In the genomic region with DNA sequence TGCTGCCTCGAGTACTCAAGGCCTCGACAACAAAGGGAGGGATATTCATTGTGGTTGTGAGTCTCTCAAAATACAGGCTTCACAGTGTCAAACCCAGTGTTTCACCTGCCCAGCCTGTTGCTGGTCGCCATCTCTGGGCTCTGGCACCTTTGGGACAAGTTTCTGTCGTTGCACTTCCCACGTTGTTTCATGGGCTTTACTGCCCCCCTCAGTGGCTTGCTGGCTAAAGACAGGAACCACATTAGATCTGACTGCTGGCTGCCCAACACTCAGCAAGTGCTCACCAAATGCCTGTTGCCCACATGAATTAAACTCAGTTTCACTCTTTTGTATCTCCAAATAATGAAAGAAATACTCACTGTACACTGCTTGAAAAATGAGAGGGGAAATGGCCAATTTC, we compare ENCODE assay signal across 24 cellular contexts. TPM values are rescaled to one million over a fixed set of nuclear protein-coding genes. Genes with fewer than 3 reads are reported as not detected.
"Had no signal": no experiment of that assay in that cellular context is flagged by ENCODE, and none has a peak within 500 bp of the region (broad histone marks: within the 10 kb centered on the region; RNA-seq: fewer than 3 reads in every experiment).

No MANE protein-coding gene starts in this region.

- H3K9me3 Mint-ChIP-seq: activated CD4-positive, alpha-beta memory T cell treated with anti-CD3 and anti-CD28 coated beads, Interleukin-2, amount 10 ng/mL, durations not matched to agents 7 days and 5 days; activated naive CD4-positive, alpha-beta T cell treated with anti-CD3 and anti-CD28 coated beads, Interleukin-2, amount 10 ng/mL, durations not matched to agents 7 days and 5 days; stimulated activated memory B cell treated with anti-CD40 and anti-IgM and Interleukin-4, amounts not matched to agents 10 μg/mL and 1 μg/mL and 100 μg/mL, for 72 hours; T-helper 2 cell treated with Interferon-gamma antibody and Interleukin-4, amounts not matched to agents 5 μg/mL and 100 μg/mL, for 36 hours had no signal

- H3K27ac Mint-ChIP-seq: activated CD4-positive, alpha-beta memory T cell treated with anti-CD3 and anti-CD28 coated beads, Interleukin-2, amount 10 ng/mL, durations not matched to agents 7 days and 5 days; activated naive CD4-positive, alpha-beta T cell treated with anti-CD3 and anti-CD28 coated beads, Interleukin-2, amount 10 ng/mL, durations not matched to agents 7 days and 5 days; stimulated activated memory B cell treated with anti-CD40 and anti-IgM and Interleukin-4, amounts not matched to agents 10 μg/mL and 1 μg/mL and 100 μg/mL, for 72 hours; T-helper 2 cell treated with Interferon-gamma antibody and Interleukin-4, amounts not matched to agents 5 μg/mL and 100 μg/mL, for 36 hours had no signal

- H3K9me3 ChIP-seq: heart right ventricle, stomach, suprapubic skin, tibial nerve had no signal

- H3K27ac ChIP-seq: heart right ventricle, parathyroid adenoma, stomach, suprapubic skin, tibial nerve had no signal

- H3K36me3 ChIP-seq: heart right ventricle, stomach, suprapubic skin, tibial nerve had no signal

- H3K4me3 Mint-ChIP-seq: activated CD4-positive, alpha-beta memory T cell treated with anti-CD3 and anti-CD28 coated beads, Interleukin-2, amount 10 ng/mL, durations not matched to agents 7 days and 5 days; activated naive CD4-positive, alpha-beta T cell treated with anti-CD3 and anti-CD28 coated beads, Interleukin-2, amount 10 ng/mL, durations not matched to agents 7 days and 5 days; stimulated activated memory B cell treated with anti-CD40 and anti-IgM and Interleukin-4, amounts not matched to agents 10 μg/mL and 1 μg/mL and 100 μg/mL, for 72 hours; T-helper 2 cell treated with Interferon-gamma antibody and Interleukin-4, amounts not matched to agents 5 μg/mL and 100 μg/mL, for 36 hours had no signal

- H2AFZ ChIP-seq: parathyroid adenoma had no signal

- H3K4me3 ChIP-seq: heart right ventricle, stomach, suprapubic skin, tibial nerve had no signal

- ATAC-seq: heart right ventricle; left cardiac atrium; sciatic nerve; stimulated activated memory B cell treated with anti-CD40 and anti-IgM and Interleukin-4, amounts not matched to agents 10 μg/mL and 1 μg/mL and 100 μg/mL, for 72 hours had no signal

- H3K79me2 ChIP-seq: parathyroid adenoma had no signal

- H3K9ac ChIP-seq: parathyroid adenoma had no signal

- H3K36me3 Mint-ChIP-seq: activated naive CD4-positive, alpha-beta T cell treated with anti-CD3 and anti-CD28 coated beads, Interleukin-2, amount 10 ng/mL, durations not matched to agents 7 days and 5 days; stimulated activated memory B cell treated with anti-CD40 and anti-IgM and Interleukin-4, amounts not matched to agents 10 μg/mL and 1 μg/mL and 100 μg/mL, for 72 hours had no signal

- DNase-seq: activated CD4-positive, alpha-beta memory T cell treated with anti-CD3 and anti-CD28 coated beads, Interleukin-2, amount 10 ng/mL, durations not matched to agents 7 days and 5 days; activated CD4-positive, alpha-beta T cell treated with anti-CD3 and anti-CD28 coated beads for 4 hours; activated CD4-positive, CD25-positive, alpha-beta regulatory T cell; activated effector memory CD4-positive, alpha-beta T cell treated with anti-CD3 and anti-CD28 coated beads, Interleukin-2, amount 50 U/mL, for 16 hours; activated naive CD4-positive, alpha-beta T cell treated with anti-CD3 and anti-CD28 coated beads, Interleukin-2, amount 10 ng/mL, durations not matched to agents 7 days and 5 days; activated T-cell treated with anti-CD3 and anti-CD28 coated beads for 4 hours; foreskin fibroblast; heart right ventricle; islet precursor cell; left cardiac atrium; mesenchymal stem cell; nucleus accumbens; small intestine; stimulated activated CD4-positive, alpha-beta T cell treated with anti-CD3 and anti-CD28 coated beads, Interleukin-2, amount 100 ng/mL, for 24 hours; stomach had no signal

- H3K27me3 ChIP-seq: tibial nerve had no signal

RNA-seq across cellular contexts. Expression of gene FOXL2, which starts 27.6 kb away (rescaled TPM):
- total RNA-seq: activated CD4-positive, alpha-beta memory T cell treated with anti-CD3 and anti-CD28 coated beads, Interleukin-2, amount 10 ng/mL, durations not matched to agents 7 days and 5 days; left cardiac atrium; lower leg skin; mononuclear cell; stomach; tibial nerve had no signal

RNA-seq across cellular contexts. Expression of gene FOXL2NB, which starts 27.7 kb away (rescaled TPM):
- total RNA-seq: activated CD4-positive, alpha-beta memory T cell treated with anti-CD3 and anti-CD28 coated beads, Interleukin-2, amount 10 ng/mL, durations not matched to agents 7 days and 5 days; fibroblast of lung; left cardiac atrium; lower leg skin; sciatic nerve; stomach; tibial nerve had no signal
